In the genomic region with DNA sequence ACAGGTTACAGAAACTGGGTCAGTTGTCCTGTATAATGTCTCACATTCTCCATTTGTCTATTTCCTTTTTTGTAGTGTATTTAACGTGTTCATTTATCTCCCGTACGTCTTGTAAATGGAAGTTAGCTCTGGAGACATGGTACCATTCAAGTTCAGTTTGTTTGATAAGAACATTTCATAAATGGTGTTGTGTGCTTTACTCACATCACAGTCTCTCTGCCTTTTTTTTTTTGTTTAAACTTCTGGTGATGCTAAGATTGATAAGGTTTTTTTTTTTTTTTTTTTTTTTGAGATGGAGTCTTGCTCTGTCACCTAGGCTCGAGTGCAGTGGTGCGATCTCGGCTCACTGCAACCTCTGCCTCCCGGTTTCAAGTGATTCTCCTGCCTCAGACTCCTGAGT, we compare ENCODE assay signal across 26 cellular contexts.
"Had no signal": no experiment of that assay in that cellular context is flagged by ENCODE, and none has a peak within 500 bp of the region (broad histone marks: within the 10 kb centered on the region; RNA-seq: fewer than 3 reads in every experiment).

No MANE protein-coding gene starts in this region.

- DNase-seq: activated CD4-positive, alpha-beta T cell treated with anti-CD3 and anti-CD28 coated beads, Interleukin-2, amount 10 ng/mL, durations not matched to agents 24 days and 14 days; activated CD4-positive, alpha-beta T cell treated with anti-CD3 and anti-CD28 coated beads, Interleukin-2, amount 50 U/mL, for 4 hours; activated CD4-positive, CD25-positive, alpha-beta regulatory T cell; activated CD8-positive, alpha-beta T cell treated with anti-CD3 and anti-CD28 coated beads for 36 hours; activated gamma-delta T cell; activated naive CD4-positive, alpha-beta T cell treated with Interleukin-2 at 50 U/mL for 16 hours; activated naive CD8-positive, alpha-beta T cell treated with anti-CD3 and anti-CD28 coated beads, Interleukin-2, amount 10 ng/mL, durations not matched to agents 7 days and 5 days; activated T-cell treated with anti-CD3 and anti-CD28 coated beads, Interleukin-2, amount 50 U/mL, for 24 hours; amygdala; Kasumi-1; KG1; MM.1S; MV-4-11; NCI-H1092; NCI-H1436 treated with DMSO at 0.1 percent for 48 hours; NCI-H1694 treated with DMSO at 0.1 percent for 48 hours; NCI-H2029; NCI-H345; NCI-H524 treated with DMSO at 0.1 percent for 48 hours; PC-9; SIG-M5; T-helper 17 cell; T-helper 9 cell had no signal

- H3K27ac Mint-ChIP-seq: activated CD4-positive, alpha-beta T cell treated with anti-CD3 and anti-CD28 coated beads, Interleukin-2, amount 10 ng/mL, durations not matched to agents 24 days and 14 days; activated CD8-positive, alpha-beta T cell treated with anti-CD3 and anti-CD28 coated beads for 36 hours; activated naive CD4-positive, alpha-beta T cell treated with anti-CD3 and anti-CD28 coated beads, Interleukin-2, amount 50 U/mL, for 24 hours; activated naive CD8-positive, alpha-beta T cell treated with anti-CD3 and anti-CD28 coated beads, Interleukin-2, amount 10 ng/mL, durations not matched to agents 7 days and 5 days; activated T-cell treated with anti-CD3 and anti-CD28 coated beads, Interleukin-2, amount 50 U/mL, for 24 hours; activated T-helper 2 cell treated with anti-CD3 and anti-CD28 coated beads, Interferon-gamma antibody, Interleukin-2, Interleukin-4, amounts not matched to agents 10 μg/mL and 5 μg/mL and 100 μg/mL, durations not matched to agents 14 hours and 24 hours and 36 hours; T-helper 17 cell had no signal

- H3K27me3 Mint-ChIP-seq: activated CD4-positive, alpha-beta T cell treated with anti-CD3 and anti-CD28 coated beads, Interleukin-2, amount 10 ng/mL, durations not matched to agents 24 days and 14 days; activated CD8-positive, alpha-beta T cell treated with anti-CD3 and anti-CD28 coated beads for 36 hours; activated naive CD4-positive, alpha-beta T cell treated with anti-CD3 and anti-CD28 coated beads, Interleukin-2, amount 50 U/mL, for 24 hours; activated naive CD8-positive, alpha-beta T cell treated with anti-CD3 and anti-CD28 coated beads, Interleukin-2, amount 10 ng/mL, durations not matched to agents 7 days and 5 days; activated T-cell treated with anti-CD3 and anti-CD28 coated beads, Interleukin-2, amount 50 U/mL, for 24 hours; T-helper 17 cell had no signal

- H3K9me3 Mint-ChIP-seq: activated CD4-positive, alpha-beta T cell treated with anti-CD3 and anti-CD28 coated beads, Interleukin-2, amount 10 ng/mL, durations not matched to agents 24 days and 14 days; activated CD8-positive, alpha-beta T cell treated with anti-CD3 and anti-CD28 coated beads for 36 hours; activated naive CD4-positive, alpha-beta T cell treated with anti-CD3 and anti-CD28 coated beads, Interleukin-2, amount 50 U/mL, for 24 hours; activated naive CD8-positive, alpha-beta T cell treated with anti-CD3 and anti-CD28 coated beads, Interleukin-2, amount 10 ng/mL, durations not matched to agents 7 days and 5 days; activated T-cell treated with anti-CD3 and anti-CD28 coated beads, Interleukin-2, amount 50 U/mL, for 24 hours; activated T-helper 2 cell treated with anti-CD3 and anti-CD28 coated beads, Interferon-gamma antibody, Interleukin-2, Interleukin-4, amounts not matched to agents 10 μg/mL and 5 μg/mL and 100 μg/mL, durations not matched to agents 14 hours and 24 hours and 36 hours had no signal

- H3K4me3 Mint-ChIP-seq: activated CD4-positive, alpha-beta T cell treated with anti-CD3 and anti-CD28 coated beads, Interleukin-2, amount 10 ng/mL, durations not matched to agents 24 days and 14 days; activated CD8-positive, alpha-beta T cell treated with anti-CD3 and anti-CD28 coated beads for 36 hours; activated naive CD4-positive, alpha-beta T cell treated with anti-CD3 and anti-CD28 coated beads, Interleukin-2, amount 50 U/mL, for 24 hours; activated naive CD8-positive, alpha-beta T cell treated with anti-CD3 and anti-CD28 coated beads, Interleukin-2, amount 10 ng/mL, durations not matched to agents 7 days and 5 days; activated T-cell treated with anti-CD3 and anti-CD28 coated beads, Interleukin-2, amount 50 U/mL, for 24 hours; T-helper 17 cell had no signal

- ATAC-seq: activated CD8-positive, alpha-beta T cell treated with anti-CD3 and anti-CD28 coated beads for 36 hours; Right ventricle myocardium inferior; T-helper 17 cell had no signal
